11 cellular contexts compared by ENCODE assay signal in the genomic region with DNA sequence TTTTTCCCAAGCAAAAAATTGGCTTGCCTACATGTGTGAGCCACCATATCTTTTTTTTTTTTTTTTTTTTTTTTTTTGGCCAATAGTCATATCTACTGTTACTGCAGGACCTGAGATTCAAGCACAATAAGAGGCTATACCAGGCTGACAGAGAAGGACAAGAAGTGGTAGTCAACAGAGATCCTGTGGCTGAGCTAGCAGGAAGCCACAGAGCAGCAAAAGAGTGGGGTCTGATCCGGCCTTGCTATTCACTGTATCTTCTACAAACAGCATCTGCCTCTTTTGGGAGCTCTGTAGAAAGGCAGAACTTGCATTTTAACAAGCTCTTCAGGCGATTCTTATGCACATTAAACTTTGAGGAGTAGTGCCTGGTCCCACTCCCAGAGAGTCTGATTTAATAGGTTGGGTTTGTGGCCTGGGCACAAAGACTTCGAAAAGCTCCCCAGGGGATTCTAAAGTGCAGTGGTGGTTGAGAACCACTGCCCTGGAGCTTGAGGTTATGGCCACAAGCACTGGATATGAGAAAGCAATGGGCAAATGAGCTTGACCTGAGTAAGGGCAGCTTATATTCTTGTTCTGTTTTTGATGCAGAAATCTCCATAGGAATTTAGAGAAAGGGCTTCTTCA.
DNase-seq lines count a peak whose midpoint lies in the region; ATAC-seq and TF ChIP-seq lines count a peak whose summit lies in the region.
"Had no signal": no experiment of that assay in that cellular context is flagged by ENCODE, and none has a peak within 500 bp of the region (broad histone marks: within the 10 kb centered on the region; RNA-seq: fewer than 3 reads in every experiment).

No MANE protein-coding gene starts in this region.

- no peak overlapping the region for H3K4me3 ChIP-seq in GM12865 (ENCODE audit: low read depth, low read length)
- H3K4me3 ChIP-seq: SJSA1 had no signal

- peak; percentile 84 for ATAC-seq in GM19467 (IDR thresholded peaks at IDR 0.05; ENCODE audit: unreplicated experiment)
- ATAC-seq in HG03159 (IDR thresholded peaks at IDR 0.05; ENCODE audit: unreplicated experiment), result peak; percentile 74

- intact Hi-C loops in activated T-helper 2 cell treated with anti-CD3 and anti-CD28 coated beads, Interferon-gamma antibody, Interleukin-2, Interleukin-4, amounts not matched to agents 10 μg/mL and 5 μg/mL and 100 μg/mL, durations not matched to agents 14 hours and 24 hours and 36 hours (cut with micrococcal nuclease), result no loop called here

- DNase-seq in GM12865 (ENCODE audit: low read depth) (peak; percentile 80), DMS53 treated with DMSO at 0.1 percent for 48 hours (lab: John Stamatoyannopoulos, UW; ENCODE audit: unreplicated experiment) (no peak), RPMI8226 (no peak), NCI-H226 (no peak), NCI-H82 treated with DMSO at 0.1 percent for 48 hours (lab: John Stamatoyannopoulos, UW; ENCODE audit: unreplicated experiment) (no peak)
- no peak for DNase-seq in activated T-helper 2 cell treated with anti-CD3 and anti-CD28 coated beads, Interferon-gamma antibody, Interleukin-2, Interleukin-4, amounts not matched to agents 10 μg/mL and 5 μg/mL and 100 μg/mL, durations not matched to agents 14 hours and 24 hours and 36 hours (ENCODE audit: low spot score)
- DNase-seq: DMS53, IMR-90 had no signal

- no peak overlapping the region for H3K4me3 Mint-ChIP-seq in activated T-helper 2 cell treated with anti-CD3 and anti-CD28 coated beads, Interferon-gamma antibody, Interleukin-2, Interleukin-4, amounts not matched to agents 10 μg/mL and 5 μg/mL and 100 μg/mL, durations not matched to agents 14 hours and 24 hours and 36 hours (ENCODE audit: low read depth)

- peaks cover 12% of the 10 kb centered on the region for H3K36me3 Mint-ChIP-seq in activated T-helper 2 cell treated with anti-CD3 and anti-CD28 coated beads, Interferon-gamma antibody, Interleukin-2, Interleukin-4, amounts not matched to agents 10 μg/mL and 5 μg/mL and 100 μg/mL, durations not matched to agents 14 hours and 24 hours and 36 hours (ENCODE audit: low read depth)

- peaks cover 2% of the 10 kb centered on the region for H3K27me3 Mint-ChIP-seq in activated T-helper 2 cell treated with anti-CD3 and anti-CD28 coated beads, Interferon-gamma antibody, Interleukin-2, Interleukin-4, amounts not matched to agents 10 μg/mL and 5 μg/mL and 100 μg/mL, durations not matched to agents 14 hours and 24 hours and 36 hours (ENCODE audit: low read depth)

- TF ChIP-seq CTCF in GM12865 (IDR thresholded peaks at IDR 0.05; ENCODE audit: insufficient read depth, low read depth, low read length, missing control alignments), result no peak

- peak overlapping the region; percentile 39 for H3K27ac Mint-ChIP-seq in activated T-helper 2 cell treated with anti-CD3 and anti-CD28 coated beads, Interferon-gamma antibody, Interleukin-2, Interleukin-4, amounts not matched to agents 10 μg/mL and 5 μg/mL and 100 μg/mL, durations not matched to agents 14 hours and 24 hours and 36 hours

- peaks cover 62% of the 10 kb centered on the region for H3K4me1 Mint-ChIP-seq in activated T-helper 2 cell treated with anti-CD3 and anti-CD28 coated beads, Interferon-gamma antibody, Interleukin-2, Interleukin-4, amounts not matched to agents 10 μg/mL and 5 μg/mL and 100 μg/mL, durations not matched to agents 14 hours and 24 hours and 36 hours (ENCODE audit: low read depth)

- peaks cover 14% of the 10 kb centered on the region for H3K9me3 Mint-ChIP-seq in activated T-helper 2 cell treated with anti-CD3 and anti-CD28 coated beads, Interferon-gamma antibody, Interleukin-2, Interleukin-4, amounts not matched to agents 10 μg/mL and 5 μg/mL and 100 μg/mL, durations not matched to agents 14 hours and 24 hours and 36 hours
